23 cellular contexts compared by ENCODE assay signal in the genomic region with DNA sequence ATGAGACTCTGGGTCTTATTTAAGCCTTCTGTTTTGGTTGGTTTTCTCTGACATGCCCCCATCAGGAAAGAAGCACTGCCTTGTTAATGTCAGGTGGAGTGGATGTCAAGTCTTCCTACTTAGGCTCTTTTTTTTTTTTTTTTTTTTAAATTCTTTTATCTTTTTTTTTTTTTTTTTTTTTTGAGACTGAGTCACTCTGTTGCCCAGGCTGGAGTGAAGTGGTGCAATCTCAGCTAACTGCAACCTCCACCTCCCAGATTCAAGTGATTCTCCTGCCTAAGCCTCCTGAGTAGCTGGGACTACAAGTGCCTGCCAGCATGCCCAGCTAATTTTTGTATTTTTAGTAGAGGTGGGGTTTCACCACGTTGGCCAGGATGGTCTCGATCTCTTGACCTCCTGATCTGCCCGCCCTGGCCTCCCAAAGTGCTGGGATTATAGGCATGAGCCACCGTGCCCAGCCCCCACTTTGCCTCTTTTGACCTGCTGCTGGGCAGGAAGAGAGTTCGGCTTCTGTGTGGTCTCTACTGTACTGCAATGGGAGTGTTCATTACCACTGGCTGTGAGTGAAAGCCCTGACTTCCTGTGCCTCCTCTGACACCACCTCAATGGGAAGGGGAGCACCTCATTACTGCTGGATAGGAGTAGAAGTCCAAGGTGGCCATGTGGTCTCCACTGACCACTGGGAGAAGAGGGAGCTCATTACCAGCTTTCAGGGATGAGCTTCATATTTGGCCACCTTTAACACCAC.
"Had no signal": no experiment of that assay in that cellular context is flagged by ENCODE, and none has a peak within 500 bp of the region (broad histone marks: within the 10 kb centered on the region; RNA-seq: fewer than 3 reads in every experiment).

No MANE protein-coding gene starts in this region.

- H3K4me1 ChIP-seq: body of pancreas, esophagus squamous epithelium, gastrocnemius medialis, heart left ventricle, sigmoid colon, testis, upper lobe of right lung had no signal

- ATAC-seq: body of pancreas, gastrocnemius medialis, heart left ventricle, left colon, upper lobe of right lung had no signal

- H3K27me3 Mint-ChIP-seq: activated T-cell treated with anti-CD3 and anti-CD28 coated beads, Interleukin-2, amount 50 U/mL, for 24 hours had no signal

- H3K27me3 ChIP-seq: body of pancreas, esophagus squamous epithelium, gastrocnemius medialis, heart left ventricle, ovary, sigmoid colon, stomach, testis, upper lobe of right lung had no signal

- H3K9me3 ChIP-seq: body of pancreas, gastrocnemius medialis, ovary, testis had no signal

- DNase-seq: activated CD4-positive, alpha-beta T cell treated with anti-CD3 and anti-CD28 coated beads for 1 hour; activated CD4-positive, alpha-beta T cell treated with anti-CD3 and anti-CD28 coated beads, Interleukin-2, amount 50 U/mL, for 4 hours; activated effector memory CD4-positive, alpha-beta T cell treated with Interleukin-2 at 50 U/mL for 16 hours; activated naive CD4-positive, alpha-beta T cell treated with anti-CD3 and anti-CD28 coated beads, Interleukin-2, amount 50 U/mL, for 16 hours; activated T-cell treated with anti-CD3 and anti-CD28 coated beads, Interleukin-2, amount 50 U/mL, for 24 hours; amniotic stem cell; body of pancreas; effector CD8-positive, alpha-beta T cell; esophagus squamous epithelium; gastrocnemius medialis; heart left ventricle; left colon; midbrain; ovary; sigmoid colon; stimulated activated CD4-positive, alpha-beta T cell treated with anti-CD3 and anti-CD28 coated beads, Interleukin-1b, Interleukin-23, amount 100 ng/mL, for 48 hours; stomach; T-helper 9 cell; testis; upper lobe of right lung had no signal

- H3K27ac ChIP-seq: body of pancreas, esophagus squamous epithelium, gastrocnemius medialis, heart left ventricle, ovary, sigmoid colon, stomach, testis, upper lobe of right lung had no signal

- H3K4me3 Mint-ChIP-seq: activated T-cell treated with anti-CD3 and anti-CD28 coated beads, Interleukin-2, amount 50 U/mL, for 24 hours; neural crest cell had no signal

- H3K36me3 ChIP-seq: esophagus squamous epithelium, gastrocnemius medialis, heart left ventricle, ovary, sigmoid colon, stomach, upper lobe of right lung had no signal

- FAIRE-seq: endothelial cell of umbilical vein had no signal

- H3K4me3 ChIP-seq: body of pancreas, esophagus squamous epithelium, gastrocnemius medialis, heart left ventricle, lung, ovary, sigmoid colon, stomach, testis, upper lobe of right lung had no signal

- H3K27ac Mint-ChIP-seq: activated T-cell treated with anti-CD3 and anti-CD28 coated beads, Interleukin-2, amount 50 U/mL, for 24 hours had no signal
